ENCODE assay signal across 10 cellular contexts in genomic region chr19:5338661-5339469, GRCh38. TPM values are rescaled to one million over a fixed set of nuclear protein-coding genes. Genes with fewer than 3 reads are reported as not detected.
A peak's percentile ranks its signal among the peaks of the same experiment; 100 is the strongest.
DNase-seq lines count a peak whose midpoint lies in the region; ATAC-seq and TF ChIP-seq lines count a peak whose summit lies in the region.
"Had no signal": no experiment of that assay in that cellular context is flagged by ENCODE, and none has a peak within 500 bp of the region (broad histone marks: within the 10 kb centered on the region; RNA-seq: fewer than 3 reads in every experiment).

No MANE protein-coding gene starts in this region.

- CTCF ChIA-PET in mammary epithelial cell (lab: Charles Lee; ENCODE audit: low non-redundant PET), result no interaction called here
- CTCF ChIA-PET in RWPE1 (lab: Yijun Ruan, JAX), result no interaction called here

- H3K27ac Mint-ChIP-seq in nephron progenitor cell, result peak overlapping the region; percentile 72

- peaks cover 39% of the 10 kb centered on the region for H3K4me1 Mint-ChIP-seq in nephron progenitor cell

- dilution Hi-C loops in mammary epithelial cell (cut with HindIII; ENCODE audit: low sequenced_read_pairs), result loop anchor here (5.0 kb wide), 1 partner anchor 132 kb away; no protein-coding TSS in a partner anchor

- no TSS peak for BruUV-seq in mammary epithelial cell (replicated peaks; lab: Mats Ljungman, UMichigan)

- peak overlapping the region; percentile 37 for H2AFZ ChIP-seq in mammary epithelial cell (ENCODE audit: low read depth, low read length)

- H3K27ac ChIP-seq in mammary epithelial cell (ENCODE audit: insufficient read depth, low read depth, low read length) (no peak overlapping the region), RWPE1 (no peak overlapping the region)

- H3K4me3 ChIP-seq in mammary epithelial cell (replicated peaks in 1 of 3; ENCODE audit: insufficient read depth in 1 of 3, low read depth in 2 of 3, low read length in 3 of 3), result peak overlapping the region in 1 of 3 experiments; percentile 13

- peaks cover 3% of the 10 kb centered on the region for H3K9me3 Mint-ChIP-seq in nephron progenitor cell

- H4K20me1 ChIP-seq in mammary epithelial cell (ENCODE audit: insufficient read depth, low read length), result no peaks in the 10 kb centered on the region

- peaks cover 20% of the 10 kb centered on the region for H3K27me3 Mint-ChIP-seq in nephron progenitor cell (ENCODE audit: low read depth, poor library complexity)

- peaks cover 11% of the 10 kb centered on the region for H3K27me3 ChIP-seq in mammary epithelial cell (ENCODE audit: insufficient read depth, low read length)

- peak overlapping the region; percentile 94 for H3K4me3 Mint-ChIP-seq in nephron progenitor cell

- in situ Hi-C loops in mammary epithelial cell (cut with MboI; ENCODE audit: low sequenced_read_pairs in 2 of 2), result no loop called here

- no peaks in the 10 kb centered on the region for H3K36me3 Mint-ChIP-seq in nephron progenitor cell (ENCODE audit: low read depth)

- H3K4me1 ChIP-seq in ES-I3 (ENCODE audit: insufficient read depth, low read length) (peaks cover 15% of the 10 kb centered on the region), mammary epithelial cell (ENCODE audit: insufficient read depth, low read length) (peaks cover 7% of the 10 kb centered on the region)

- peak overlapping the region; percentile 64 for H3K4me2 ChIP-seq in mammary epithelial cell (ENCODE audit: insufficient read depth, low read depth, low read length)

- no peaks in the 10 kb centered on the region for H3K79me2 ChIP-seq in mammary epithelial cell (ENCODE audit: insufficient read depth, low read length)

- POLR2A ChIA-PET in RWPE1 (lab: Yijun Ruan, JAX; ENCODE audit: low non-redundant PET), result no interaction called here

- DNase-seq in NCI-H146 treated with DMSO at 0.1 percent for 48 hours (lab: John Stamatoyannopoulos, UW; ENCODE audit: unreplicated experiment) (peak; percentile 6), mammary epithelial cell (no peak), nephron progenitor cell (peak; percentile 55), H4 (ENCODE audit: low spot score) (no peak), cardiac septum (ENCODE audit: low spot score) (no peak), RWPE1 (ENCODE audit: low spot score) (no peak)
- DNase-seq: activated CD4-positive, alpha-beta T cell treated with anti-CD3 and anti-CD28 coated beads, Interleukin-2, amount 50 U/mL, for 1 hour had no signal

- TF ChIP-seq CTCF in mammary epithelial cell (conservative IDR thresholded peaks at IDR 0.05 in 1 of 2, IDR thresholded peaks at IDR 0.05 in 1 of 2; ENCODE audit: extremely low read depth in 1 of 2, insufficient read depth in 1 of 2, low read depth in 1 of 2, low read length in 2 of 2) (peak in 1 of 2 donors; percentile 26), nephron progenitor cell (IDR thresholded peaks at IDR 0.05) (no peak), RWPE1 (conservative IDR thresholded peaks at IDR 0.05; ENCODE audit: low read depth) (no peak)

- H3K36me3 ChIP-seq in ES-I3 (ENCODE audit: insufficient read depth, low read length), result no peaks in the 10 kb centered on the region
- H3K36me3 ChIP-seq in mammary epithelial cell (ENCODE audit: insufficient read depth, low read length), result no peaks in the 10 kb centered on the region

- WGBS in mammary epithelial cell (ENCODE audit: low coverage, missing lambda C conversion rate), result 14% methylated on average over 9 of the region's 34 CpGs

- no peaks in the 10 kb centered on the region for H3K9me3 ChIP-seq in ES-I3 (ENCODE audit: control insufficient read depth, insufficient read depth, low read length)
- H3K9me3 ChIP-seq in mammary epithelial cell (replicated peaks; ENCODE audit: insufficient read depth, low read length), result no peaks in the 10 kb centered on the region

- intact Hi-C loops in mammary epithelial cell (cut with micrococcal nuclease), result no loop called here
- intact Hi-C loops in cardiac septum (cut with DNase I), result no loop called here

- no peak for ATAC-seq in GM21576 (IDR thresholded peaks at IDR 0.05; ENCODE audit: unreplicated experiment)
- ATAC-seq: left colon had no signal

- peak overlapping the region; percentile 74 for H3K9ac ChIP-seq in ES-I3 (ENCODE audit: low read depth, low read length)
- H3K9ac ChIP-seq in mammary epithelial cell (ENCODE audit: insufficient read depth, low read length), result no peak overlapping the region

RNA-seq across cellular contexts. Expression of gene PTPRS, which starts 1.7 kb away (rescaled TPM):
- total RNA-seq in mammary epithelial cell (10 to 100 TPM; 32.2 to 93.4 TPM), cardiac septum (37.5 TPM)
- polyA plus RNA-seq in mammary epithelial cell, result 8.0 TPM
- 22.9 TPM for polyA minus RNA-seq in mammary epithelial cell
- total RNA-seq in H4 (2014; rRNA removed; shearing (Covaris generic)), result 47.4 and 63.8 TPM in 2 replicates

Comparison
In these comparisons a context has a peak if more than half of its experiments do, and no peak if none do; other contexts are left out.
1. DNase-seq: peak in NCI-H146 treated with DMSO at 0.1 percent for 48 hours (single experiment) and nephron progenitor cell (single experiment); none in mammary epithelial cell (single experiment), H4 (single experiment), cardiac septum (single experiment) and RWPE1 (single experiment).